Comparison of ENCODE assay signal across 13 cellular contexts in the genomic region with DNA sequence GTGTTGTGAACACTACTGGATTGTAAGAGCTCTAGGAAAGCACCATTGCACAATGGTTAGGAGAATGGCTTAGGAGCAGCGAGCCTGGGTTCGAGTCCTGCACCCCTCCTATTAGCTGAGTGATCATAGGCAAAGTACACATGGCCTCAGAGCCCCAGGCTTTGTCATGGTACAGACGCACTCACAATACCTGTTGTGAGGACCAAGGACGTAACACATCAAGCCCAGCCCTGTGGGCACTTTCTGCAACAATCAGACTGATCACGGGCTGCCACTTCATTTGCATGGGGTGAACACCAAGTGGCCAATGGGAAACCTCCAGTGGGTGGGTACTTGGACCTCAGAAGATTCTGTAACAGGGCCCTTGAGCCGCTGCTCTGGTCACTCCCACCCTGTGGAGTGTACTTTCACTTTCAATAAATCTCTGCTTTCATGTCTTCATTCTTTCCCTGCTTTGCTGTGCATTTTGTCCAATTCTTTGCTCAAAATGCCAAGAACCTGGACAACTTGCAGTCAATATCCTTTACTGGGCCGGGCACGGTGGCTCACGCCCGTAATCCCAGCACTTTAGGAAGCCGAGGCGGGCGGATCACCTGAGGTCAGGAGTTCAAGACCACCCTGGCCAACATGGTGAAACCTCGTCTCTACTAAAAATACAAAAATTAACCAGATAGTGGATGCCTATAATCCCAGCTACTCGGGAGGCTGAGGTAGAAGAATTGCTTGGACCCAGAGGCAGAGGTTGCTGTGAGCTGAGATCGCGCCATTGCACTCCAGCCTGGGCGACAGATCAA. TPM values are rescaled to one million over a fixed set of nuclear protein-coding genes. Genes with fewer than 3 reads are reported as not detected.
DNase-seq lines count a peak whose midpoint lies in the region; ATAC-seq and TF ChIP-seq lines count a peak whose summit lies in the region.
"Had no signal": no experiment of that assay in that cellular context is flagged by ENCODE, and none has a peak within 500 bp of the region (broad histone marks: within the 10 kb centered on the region; RNA-seq: fewer than 3 reads in every experiment).

No MANE protein-coding gene starts in this region.

- no peak overlapping the region for H3K4me3 ChIP-seq in astrocyte of the spinal cord (ENCODE audit: low read depth, low read length)
- H3K4me3 ChIP-seq in left lung: peak overlapping the region in 1 of 2 donors; percentile 6
- H3K4me3 ChIP-seq: A549 had no signal

- intact Hi-C loops in left lung (cut with DNase I): loop anchor here in 1 of 2 donors (10.0 kb wide), 1 partner anchor 212 kb away; no protein-coding TSS in a partner anchor

- H3K27me3 ChIP-seq in left lung: no peaks in the 10 kb centered on the region

- peak; percentile 8 for DNase-seq in NCI-H2196 (lab: John Stamatoyannopoulos, UW; ENCODE audit: unreplicated experiment)
- no peak for DNase-seq in NCI-H2196 treated with DMSO at 0.1 percent for 48 hours (lab: John Stamatoyannopoulos, UW; ENCODE audit: unreplicated experiment)
- peak; percentile 14 for DNase-seq in astrocyte of the spinal cord (ENCODE audit: low read depth, low spot score)
- peak in 1 of 2 donors; percentile 57 for DNase-seq in left lung
- DNase-seq in stromal cell of bone marrow (ENCODE audit: low read depth): peak; percentile 14
- no peak for DNase-seq in HuH-7.5 (ENCODE audit: low spot score)
- DNase-seq in NCI-H146 (lab: John Stamatoyannopoulos, UW): no peak
- no peak for DNase-seq in T-helper 2 cell
- DNase-seq: SHP77 treated with DMSO at 0.1 percent for 48 hours; stimulated activated CD4-positive, alpha-beta T cell treated with anti-CD3 and anti-CD28 coated beads, Interleukin-12 subunit alpha, Interleukin-12 subunit beta, amount 100 ng/mL, for 4 hours; stimulated activated CD8-positive, alpha-beta memory T cell treated with anti-CD3 and anti-CD28 coated beads, Interleukin-4, amount 100 ng/mL, for 48 hours had no signal

- peak; percentile 87 for ATAC-seq in left lung
- ATAC-seq: A549; activated CD4-positive, CD25-positive, alpha-beta regulatory T cell treated with anti-CD3 and anti-CD28 coated beads, Interleukin-2, amount 50 U/mL, for 24 hours had no signal

- H3K9me3 ChIP-seq in left lung: no peaks in the 10 kb centered on the region
- H3K9me3 ChIP-seq: A549 had no signal

- in situ Hi-C loops in astrocyte of the spinal cord (cut with HindIII; ENCODE audit: low sequenced_read_pairs): no loop called here

- H3K36me3 ChIP-seq in left lung: no peaks in the 10 kb centered on the region

- H3K27ac ChIP-seq in left lung: no peak overlapping the region
- H3K27ac ChIP-seq: A549 had no signal

- TF ChIP-seq CTCF in astrocyte of the spinal cord (IDR thresholded peaks at IDR 0.05; ENCODE audit: low read depth, low read length) (no peak), left lung (IDR thresholded peaks at IDR 0.05) (no peak)

- no peaks in the 10 kb centered on the region for H3K4me1 ChIP-seq in left lung
- H3K4me1 ChIP-seq: A549 had no signal

RNA-seq across cellular contexts. Expression of a gene that starts 28.2 kb away (rescaled TPM):
- 10 to 100 TPM; 29.4 to 29.5 TPM for total RNA-seq in left lung

RNA-seq across cellular contexts. Expression of a gene that starts 46.6 kb away (rescaled TPM):
- total RNA-seq in left lung: 10 to 100 TPM; 11.1 to 25.4 TPM

Comparison
In these comparisons a context has a peak if more than half of its experiments do, and no peak if none do; other contexts are left out.
1. DNase-seq: peak in NCI-H2196 (single experiment), astrocyte of the spinal cord (single experiment) and stromal cell of bone marrow (single experiment); none in NCI-H2196 treated with DMSO at 0.1 percent for 48 hours (single experiment), HuH-7.5 (single experiment), NCI-H146 (single experiment) and T-helper 2 cell (0 of 5).